In the genomic region with DNA sequence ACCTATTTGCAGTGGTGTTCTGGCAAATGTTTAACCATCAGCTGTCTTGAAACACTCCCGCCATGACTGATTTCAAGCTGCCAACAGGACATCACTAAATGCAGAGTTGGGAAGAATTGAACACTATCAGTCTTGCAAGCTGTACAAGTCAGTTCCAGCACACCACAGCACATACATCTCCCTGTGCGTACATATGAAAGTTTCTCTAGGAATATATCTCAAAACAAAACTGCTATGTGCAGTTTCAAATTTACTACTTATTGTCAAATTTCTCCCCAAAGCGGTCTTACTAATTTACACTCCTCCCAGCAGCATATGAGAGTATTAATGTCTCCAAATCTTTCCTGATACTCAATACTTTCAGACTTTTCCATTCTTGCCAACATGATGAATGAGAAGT, we compare ENCODE assay signal across 25 cellular contexts. TPM values are rescaled to one million over a fixed set of nuclear protein-coding genes. Genes with fewer than 3 reads are reported as not detected.
"Had no signal": no experiment of that assay in that cellular context is flagged by ENCODE, and none has a peak within 500 bp of the region (broad histone marks: within the 10 kb centered on the region; RNA-seq: fewer than 3 reads in every experiment).

No MANE protein-coding gene starts in this region.

- ATAC-seq: foreskin keratinocyte; left colon; left ventricle myocardium superior; pancreas; right lobe of liver; stimulated activated memory B cell treated with anti-CD40 and anti-IgM and Interleukin-4, amounts not matched to agents 10 μg/mL and 1 μg/mL and 100 μg/mL, for 72 hours had no signal

- H2AFZ ChIP-seq: hepatocyte, neural progenitor cell had no signal

- H3K36me3 ChIP-seq: neural progenitor cell, pancreas, right lobe of liver, stomach, thoracic aorta, transverse colon had no signal

- H3K9me3 ChIP-seq: colonic mucosa, pancreas, right lobe of liver, stomach, thoracic aorta, transverse colon had no signal

- H3K27me3 ChIP-seq: colonic mucosa, hepatocyte, pancreas, right lobe of liver had no signal

- DNase-seq: colonic mucosa; dermis blood vessel endothelial cell; endodermal cell; erythroblast; foreskin keratinocyte; left colon; left ventricle myocardium superior; mesenchymal stem cell; midbrain; nucleus accumbens; pancreas; right lobe of liver; stimulated activated CD4-positive, alpha-beta T cell treated with anti-CD3 and anti-CD28 coated beads, Interleukin-4, amount 100 ng/mL, for 1 hour; stimulated activated CD8-positive, alpha-beta memory T cell treated with anti-CD3 and anti-CD28 coated beads, Interleukin-4, amount 100 ng/mL, for 48 hours; stomach; substantia nigra; transverse colon had no signal

- H3K9ac ChIP-seq: neural progenitor cell had no signal

- H3K4me1 Mint-ChIP-seq: stimulated activated memory B cell treated with anti-CD40 and anti-IgM and Interleukin-4, amounts not matched to agents 10 μg/mL and 1 μg/mL and 100 μg/mL, for 72 hours had no signal

- H3K4me1 ChIP-seq: colonic mucosa, foreskin keratinocyte, neural progenitor cell, right lobe of liver, transverse colon had no signal

- H3K27ac ChIP-seq: colonic mucosa, foreskin keratinocyte, hepatocyte, neural progenitor cell, pancreas, right lobe of liver, stomach, thoracic aorta, transverse colon had no signal

- H3K4me3 ChIP-seq: colonic mucosa, hepatocyte, lung, neural progenitor cell, pancreas, right lobe of liver, stomach, thoracic aorta, transverse colon had no signal

- H3K4me2 ChIP-seq: hepatocyte, neural progenitor cell had no signal

- H3K27ac Mint-ChIP-seq: endodermal cell; natural killer cell treated with Interleukin-12 subunit alpha and Interleukin-12 subunit beta and Interleukin-15 and Interleukin-18, amount 100 ng/mL, for 72 hours; neural progenitor cell; progenitor cell of endocrine pancreas; stimulated activated memory B cell treated with anti-CD40 and anti-IgM and Interleukin-4, amounts not matched to agents 10 μg/mL and 1 μg/mL and 100 μg/mL, for 72 hours had no signal

- H3K4me3 Mint-ChIP-seq: endodermal cell; natural killer cell treated with Interleukin-12 subunit alpha and Interleukin-12 subunit beta and Interleukin-15 and Interleukin-18, amount 100 ng/mL, for 72 hours; neural progenitor cell; stimulated activated memory B cell treated with anti-CD40 and anti-IgM and Interleukin-4, amounts not matched to agents 10 μg/mL and 1 μg/mL and 100 μg/mL, for 72 hours had no signal

- H3K9me3 Mint-ChIP-seq: endodermal cell; natural killer cell treated with Interleukin-12 subunit alpha and Interleukin-12 subunit beta and Interleukin-15 and Interleukin-18, amount 100 ng/mL, for 72 hours; neural progenitor cell; stimulated activated memory B cell treated with anti-CD40 and anti-IgM and Interleukin-4, amounts not matched to agents 10 μg/mL and 1 μg/mL and 100 μg/mL, for 72 hours had no signal

- H3K36me3 Mint-ChIP-seq: natural killer cell treated with Interleukin-12 subunit alpha and Interleukin-12 subunit beta and Interleukin-15 and Interleukin-18, amount 100 ng/mL, for 72 hours; neural progenitor cell; stimulated activated memory B cell treated with anti-CD40 and anti-IgM and Interleukin-4, amounts not matched to agents 10 μg/mL and 1 μg/mL and 100 μg/mL, for 72 hours had no signal

- FAIRE-seq: endothelial cell of umbilical vein, pancreas had no signal

RNA-seq across cellular contexts. Expression of a gene that starts 30.4 kb away (rescaled TPM):
- total RNA-seq: natural killer cell treated with Interleukin-12 subunit alpha and Interleukin-12 subunit beta and Interleukin-15 and Interleukin-18, amount 100 ng/mL, for 72 hours had no signal
